Comparison of ENCODE assay signal across 8 cellular contexts in the genomic region with DNA sequence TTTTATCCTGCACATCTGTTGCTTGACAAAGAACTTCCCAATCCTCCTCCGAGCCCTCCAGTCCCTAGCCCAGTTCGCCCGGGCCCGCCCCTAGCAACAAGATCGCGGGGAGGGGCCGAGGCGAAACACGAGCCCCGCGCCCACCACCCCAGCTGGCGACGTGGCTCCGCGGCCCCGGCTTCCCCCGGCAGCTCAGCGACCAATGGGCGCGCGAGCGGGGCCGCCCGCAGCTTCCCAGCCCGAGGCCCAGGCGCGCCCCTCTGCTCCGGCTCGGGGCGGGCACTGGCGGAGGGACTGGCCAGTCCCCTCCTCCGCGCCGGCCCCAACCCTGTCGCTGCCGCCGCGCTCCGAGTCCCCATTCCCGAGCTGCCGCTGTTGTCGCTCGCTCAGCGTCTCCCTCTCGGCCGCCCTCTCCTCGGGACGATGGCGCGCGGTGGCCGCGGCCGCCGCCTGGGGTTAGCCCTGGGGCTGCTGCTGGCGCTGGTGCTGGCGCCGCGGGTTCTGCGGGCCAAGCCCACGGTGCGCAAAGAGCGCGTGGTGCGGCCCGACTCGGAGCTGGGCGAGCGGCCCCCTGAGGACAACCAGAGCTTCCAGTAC. TPM values are rescaled to one million over a fixed set of nuclear protein-coding genes. Genes with fewer than 3 reads are reported as not detected.
DNase-seq lines count a peak whose midpoint lies in the region; ATAC-seq, FAIRE-seq and TF ChIP-seq lines count a peak whose summit lies in the region.

Gene RCN1 (plus strand): TSS at position 301 of the 597 bp plus-strand sequence. CDS start 123 bp downstream, at position 424.

- no peak within 1 kb of the TSS for H3K23ac ChIP-seq in neuronal stem cell (ENCODE audit: low read depth, low read length, poor library complexity)

- peak within 1 kb of the TSS; percentile 71 for H2AK5ac ChIP-seq in neuronal stem cell (ENCODE audit: low read depth, low read length)

- H2BK5ac ChIP-seq in neuronal stem cell (ENCODE audit: low read length): peak within 1 kb of the TSS; percentile 88

- peak within 1 kb of the TSS; percentile 64 for H3K4me2 ChIP-seq in neuronal stem cell (ENCODE audit: insufficient read depth, low read length, poor library complexity, severe bottlenecking)

- peak within 1 kb of the TSS; percentile 81 for H3K27ac ChIP-seq in neuronal stem cell (replicated peaks; ENCODE audit: low read length)
- H3K27ac ChIP-seq in tibial nerve: peak within 1 kb of the TSS; percentile 83 to 97 (median 93)

- H3K4me1 ChIP-seq in neuronal stem cell (ENCODE audit: control insufficient read depth in 2 of 2, insufficient read depth in 1 of 2, low read depth in 1 of 2, low read length in 2 of 2) (peaks cover 14 to 21% of the 10 kb centered on the region in 2 donors), tibial nerve (peaks cover 0 to 60% (median 13%) of the 10 kb centered on the region in 4 donors)

- H4K91ac ChIP-seq in neuronal stem cell (ENCODE audit: low read depth, low read length, poor library complexity): no peak within 1 kb of the TSS

- no peak within 1 kb of the TSS for H4K8ac ChIP-seq in neuronal stem cell (ENCODE audit: low read depth, low read length)

- H3K4me3 ChIP-seq in neuronal stem cell (ENCODE audit: low read length in 2 of 2) (peak within 1 kb of the TSS; percentile 86 to 87), tibial nerve (peak within 1 kb of the TSS; percentile 63 to 97 (median 88))

- peaks cover 0 to 14% of the 10 kb centered on the region in 2 donors for H3K9me3 ChIP-seq in neuronal stem cell (replicated peaks in 1 of 2; ENCODE audit: control insufficient read depth in 2 of 2, insufficient read depth in 1 of 2, low read depth in 1 of 2, low read length in 2 of 2)
- no peaks in the 10 kb centered on the region for H3K9me3 ChIP-seq in tibial nerve

- H3K4ac ChIP-seq in neuronal stem cell (ENCODE audit: low read length): no peak within 1 kb of the TSS

- peak; percentile 71 for DNase-seq in COLO668 (lab: John Stamatoyannopoulos, UW; ENCODE audit: unreplicated experiment)
- peak; percentile 53 for DNase-seq in RCC 7860 (ENCODE audit: low spot score)
- peak; percentile 63 for DNase-seq in activated naive CD4-positive, alpha-beta T cell treated with anti-CD3 and anti-CD28 coated beads, Interleukin-2, amount 50 U/mL, for 16 hours
- DNase-seq in germinal center (ENCODE audit: low spot score): peak; percentile 31
- DNase-seq in neuronal stem cell (ENCODE audit: low spot score): peak; percentile 91
- DNase-seq in tibial nerve (ENCODE audit: low spot score in 2 of 2): peak; percentile 19 to 23

- FAIRE-seq in RCC 7860 (lab: Jason Lieb, UNC): no peak

- H3K9ac ChIP-seq in neuronal stem cell (ENCODE audit: low read depth, low read length, poor library complexity): peak within 1 kb of the TSS; percentile 92

- no peak for TF ChIP-seq EP300 in tibial nerve (IDR thresholded peaks at IDR 0.05)

- no peak for TF ChIP-seq CTCF in tibial nerve (IDR thresholded peaks at IDR 0.05)

- H3K36me3 ChIP-seq in neuronal stem cell (replicated peaks in 1 of 2; ENCODE audit: control insufficient read depth in 2 of 2, insufficient read depth in 2 of 2, low read length in 2 of 2): peaks cover 4 to 33% of the 10 kb centered on the region in 2 donors
- H3K36me3 ChIP-seq in tibial nerve: no peaks in the 10 kb centered on the region

- H2BK15ac ChIP-seq in neuronal stem cell (ENCODE audit: low read length): no peak within 1 kb of the TSS

- H3K14ac ChIP-seq in neuronal stem cell (ENCODE audit: low read length): peak within 1 kb of the TSS; percentile 77

- no peaks in the 10 kb centered on the region for H3K27me3 ChIP-seq in neuronal stem cell (ENCODE audit: control insufficient read depth in 3 of 3, insufficient read depth in 3 of 3, low read depth in 1 of 3, low read length in 3 of 3)
- no peaks in the 10 kb centered on the region for H3K27me3 ChIP-seq in tibial nerve

- no CpG with 5 or more reads among the region's 69 CpGs for WGBS in neuronal stem cell (ENCODE audit: extremely low coverage in 2 of 2, insufficient read length in 2 of 2, insufficient replicate concordance in 1 of 2), 2 donors
- 0 to 1% methylated on average over 49 to 55 of the region's 69 CpGs for WGBS in tibial nerve, 2 donors

- H3K18ac ChIP-seq in neuronal stem cell (ENCODE audit: low read length): peak within 1 kb of the TSS; percentile 98

- peak within 1 kb of the TSS; percentile 86 for H2AFZ ChIP-seq in neuronal stem cell (ENCODE audit: low read length)

- ATAC-seq in GM19397 (IDR thresholded peaks at IDR 0.05; ENCODE audit: unreplicated experiment) (peak; percentile 51), HG03520 (IDR thresholded peaks at IDR 0.05; ENCODE audit: unreplicated experiment) (peak; percentile 31)

- TF ChIP-seq POLR2A in tibial nerve (IDR thresholded peaks at IDR 0.05): peak in 1 of 2 donors; percentile 67

- H2BK120ac ChIP-seq in neuronal stem cell (ENCODE audit: low read depth, low read length): no peak within 1 kb of the TSS

- peaks cover 9% of the 10 kb centered on the region for H3K79me1 ChIP-seq in neuronal stem cell (ENCODE audit: low read depth, low read length)

- no peak within 1 kb of the TSS for H2BK12ac ChIP-seq in neuronal stem cell (ENCODE audit: low read length)

RNA-seq across cellular contexts. Expression of gene RCN1, which starts in this region (rescaled TPM):
- 179 TPM for polyA plus RNA-seq in neuronal stem cell (2013, experiment 1 of 2)
- polyA plus RNA-seq in neuronal stem cell (2013, experiment 2 of 2): 180 TPM
- 10 to 100 TPM; 40.0 to 65.1 (median 55.9) TPM for total RNA-seq in tibial nerve

Comparison
In these comparisons a context has a peak if more than half of its experiments do, and no peak if none do; other contexts are left out.
1. Peak in every context shown above with its lines: DNase-seq, ATAC-seq, H3K4me3 ChIP-seq and H3K27ac ChIP-seq.
2. DNase-seq: peak in every context shown above with its lines; median percentile 91 in neuronal stem cell; 71 in COLO668; 63 in activated naive CD4-positive, alpha-beta T cell treated with anti-CD3 and anti-CD28 coated beads, Interleukin-2, amount 50 U/mL, for 16 hours; 53 in RCC 7860; 31 in germinal center; 21 in tibial nerve.